ENCODE assay signal across 27 cellular contexts in genomic region chr18:3480827-3481226, GRCh38.
"Had no signal": no experiment of that assay in that cellular context is flagged by ENCODE, and none has a peak within 500 bp of the region (broad histone marks: within the 10 kb centered on the region; RNA-seq: fewer than 3 reads in every experiment).

No MANE protein-coding gene starts in this region.

- H3K36me3 ChIP-seq: ascending aorta, breast epithelium, heart left ventricle had no signal

- DNase-seq: activated CD4-positive, alpha-beta T cell treated with anti-CD3 and anti-CD28 coated beads for 4 hours; activated CD4-positive, alpha-beta T cell treated with anti-CD3 and anti-CD28 coated beads, Interleukin-2, amount 10 ng/mL, durations not matched to agents 7 days and 5 days; activated CD4-positive, alpha-beta T cell treated with anti-CD3 and anti-CD28 coated beads, Interleukin-2, amount 50 U/mL, for 4 hours; activated CD4-positive, CD25-positive, alpha-beta regulatory T cell; activated CD4-positive, CD25-positive, alpha-beta regulatory T cell treated with anti-CD3 and anti-CD28 coated beads, Interleukin-2, amount 50 U/mL, for 72 hours; activated CD8-positive, alpha-beta memory T cell treated with anti-CD3 and anti-CD28 coated beads, Interleukin-2, amount 10 ng/mL, durations not matched to agents 7 days and 5 days; activated CD8-positive, alpha-beta memory T cell treated with anti-CD3 and anti-CD28 coated beads, Interleukin-2, amount 50 U/mL, for 4 hours; activated CD8-positive, alpha-beta T cell treated with anti-CD3 and anti-CD28 coated beads for 36 hours; activated gamma-delta T cell; activated naive CD4-positive, alpha-beta T cell; activated naive CD4-positive, alpha-beta T cell treated with anti-CD3 and anti-CD28 coated beads, Interleukin-2, amount 10 ng/mL, durations not matched to agents 7 days and 5 days; activated naive CD8-positive, alpha-beta T cell treated with anti-CD3 and anti-CD28 coated beads, Interleukin-2, amount 10 ng/mL, durations not matched to agents 7 days and 5 days; activated T-cell treated with anti-CD3 and anti-CD28 coated beads for 4 hours; activated T-cell treated with anti-CD3 and anti-CD28 coated beads, Interleukin-2, amount 50 U/mL, for 24 hours; activated T-cell treated with anti-CD3 and anti-CD28 coated beads, Interleukin-2, amount 50 U/mL, for 72 hours; dorsolateral prefrontal cortex; effector CD4-positive, alpha-beta T cell; effector memory CD8-positive, alpha-beta T cell; foreskin fibroblast; heart left ventricle; T-helper 1 cell; T-helper 17 cell; T1000 had no signal

- H3K27me3 ChIP-seq: ascending aorta, breast epithelium, dorsolateral prefrontal cortex, heart left ventricle had no signal

- H3K9me3 ChIP-seq: ascending aorta, breast epithelium, heart left ventricle had no signal

- H3K4me1 ChIP-seq: ascending aorta, breast epithelium, heart left ventricle had no signal

- H3K27ac ChIP-seq: ascending aorta, breast epithelium, coronary artery, dorsolateral prefrontal cortex, epithelial cell of prostate, heart left ventricle had no signal

- H3K4me3 ChIP-seq: ascending aorta, breast epithelium, coronary artery, dorsolateral prefrontal cortex, heart left ventricle had no signal
